ENCODE assay signal across 1 cellular context in genomic region chr3:182464513-182465145, GRCh38.
TF ChIP-seq lines count a peak whose summit lies in the region.

No MANE protein-coding gene starts in this region.

TF ChIP-seq in HepG2, 621 proteins besides CTCF, POLR2A, EP300 and RAD21 (continued from another document):
- peak; percentile 63 for TF ChIP-seq HNF4A (CRISPR knock-in tag; IDR thresholded peaks at IDR 0.05)
- TF ChIP-seq MXD3 (CRISPR knock-in tag; IDR thresholded peaks at IDR 0.05), result no peak
- TF ChIP-seq NFKB2 (CRISPR knock-in tag; IDR thresholded peaks at IDR 0.05; ENCODE audit: borderline replicate concordance), result no peak
- no peak for TF ChIP-seq RAD51 (IDR thresholded peaks at IDR 0.05; ENCODE audit: borderline replicate concordance)
- no peak for TF ChIP-seq PATZ1 (CRISPR knock-in tag; IDR thresholded peaks at IDR 0.05)
- peak; percentile 30; the same call in 1 of the 2 replicates for TF ChIP-seq ZNF644 (CRISPR knock-in tag; IDR thresholded peaks at IDR 0.05; ENCODE audit: low read depth)
- no peak for TF ChIP-seq ZNF460 (CRISPR knock-in tag; IDR thresholded peaks at IDR 0.05; ENCODE audit: borderline replicate concordance)
- TF ChIP-seq REXO4 (CRISPR knock-in tag; IDR thresholded peaks at IDR 0.05; ENCODE audit: borderline replicate concordance), result no peak
- peak; percentile 15; the same call in 1 of the 2 replicates for TF ChIP-seq PAXIP1 (CRISPR knock-in tag; conservative IDR thresholded peaks at IDR 0.05)
